In genomic region chr10:133278577-133279265, GRCh38 we compare ENCODE assay signal across 1 cellular context.
TF ChIP-seq lines count a peak whose summit lies in the region.

No MANE protein-coding gene starts in this region.

TF ChIP-seq in H1, 55 proteins besides CTCF, POLR2A, EP300 and RAD21:
- TF ChIP-seq BACH1 (IDR thresholded peaks at IDR 0.05; ENCODE audit: low read length) (no peak), KDM1A (IDR thresholded peaks at IDR 0.05; ENCODE audit: borderline replicate concordance, low read length) (no peak), SIRT6 (IDR thresholded peaks at IDR 0.05; ENCODE audit: low read length) (no peak), ATF2 (IDR thresholded peaks at IDR 0.05; ENCODE audit: low read length) (no peak), ZNF274 (IDR thresholded peaks at IDR 0.05; ENCODE audit: borderline replicate concordance, extremely low read depth, low read length) (no peak), MAFK (IDR thresholded peaks at IDR 0.05; ENCODE audit: low read depth, low read length) (no peak), YY1 (IDR thresholded peaks at IDR 0.05; ENCODE audit: low read depth, low read length) (no peak), JUND (IDR thresholded peaks at IDR 0.05; ENCODE audit: low read length) (no peak), CHD2 (IDR thresholded peaks at IDR 0.05; ENCODE audit: low read length) (no peak), TCF12 (IDR thresholded peaks at IDR 0.05; ENCODE audit: low read depth, low read length) (no peak), SIX5 (IDR thresholded peaks at IDR 0.05; ENCODE audit: low read depth, low read length) (no peak)
